Comparison of ENCODE assay signal across 7 cellular contexts in genomic region chr19:1027020-1027952, GRCh38. TPM values are rescaled to one million over a fixed set of nuclear protein-coding genes. Genes with fewer than 3 reads are reported as not detected.
DNase-seq lines count a peak whose midpoint lies in the region; ATAC-seq, FAIRE-seq and TF ChIP-seq lines count a peak whose summit lies in the region.

No MANE protein-coding gene starts in this region.

- peaks cover 13 to 59% (median 53%) of the 10 kb centered on the region in 4 donors for H3K4me1 ChIP-seq in stomach

- WGBS in stomach, 5 donors: 1 to 3% (median 1%) methylated on average over 22 to 36 of the region's 36 CpGs

- DNase-seq in GM18507 (ENCODE audit: extremely low spot score, insufficient read length, low read depth) (no peak), NB4 (ENCODE audit: low read depth) (peak; percentile 67), brain microvascular endothelial cell (no peak), left colon (peak in 1 of 2 donors; percentile 62), stomach (no peak)

- H3K4me3 ChIP-seq in NB4 (ENCODE audit: low read depth, low read length) (peak overlapping the region; percentile 68), brain microvascular endothelial cell (ENCODE audit: low read depth, low read length) (peak overlapping the region; percentile 96), stomach (peak overlapping the region; percentile 83 to 97 (median 92))

- in situ Hi-C loops in brain microvascular endothelial cell (cut with HindIII; ENCODE audit: low pct_ligation_motif_present, low sequenced_read_pairs): no loop called here

- TF ChIP-seq EP300 in stomach (IDR thresholded peaks at IDR 0.05): no peak

- H3K27ac ChIP-seq in brain microvascular endothelial cell (peak overlapping the region; percentile 90), stomach (peak overlapping the region; percentile 96 to 99 (median 98))

- H3K9me3 ChIP-seq in stomach: no peaks in the 10 kb centered on the region

- intact Hi-C loops in left colon (cut with DNase I, micrococcal nuclease): no loop called here
- intact Hi-C loops in stomach (cut with DNase I; ENCODE audit: low total_unique reads): no loop called here

- TF ChIP-seq POLR2A in NB4 (IDR thresholded peaks at IDR 0.05; ENCODE audit: extremely low read depth, insufficient read length) (no peak), stomach (IDR thresholded peaks at IDR 0.05) (no peak)

- FAIRE-seq in GM18507 (lab: Jason Lieb, UNC): peak; percentile 36

- H3K27me3 ChIP-seq in brain microvascular endothelial cell (replicated peaks): no peaks in the 10 kb centered on the region
- no peaks in the 10 kb centered on the region for H3K27me3 ChIP-seq in stomach

- no peak for TF ChIP-seq CTCF in NB4 (IDR thresholded peaks at IDR 0.05; ENCODE audit: low read depth, low read length)
- TF ChIP-seq CTCF in brain microvascular endothelial cell (IDR thresholded peaks at IDR 0.05; ENCODE audit: low read depth, low read length, missing control alignments): no peak
- TF ChIP-seq CTCF in stomach (IDR thresholded peaks at IDR 0.05): no peak

- ATAC-seq in left colon (peak; percentile 30), GM19455 (IDR thresholded peaks at IDR 0.05; ENCODE audit: unreplicated experiment) (no peak), GM21529 (IDR thresholded peaks at IDR 0.05; ENCODE audit: unreplicated experiment) (no peak)

- H3K36me3 ChIP-seq in brain microvascular endothelial cell (replicated peaks) (peaks cover 24% of the 10 kb centered on the region), stomach (peaks cover 7 to 20% (median 10%) of the 10 kb centered on the region in 4 donors)

RNA-seq across cellular contexts. Expression of gene CNN2, which starts 0.9 kb away (rescaled TPM):
- total RNA-seq in left colon: 100 to 1,000 TPM in 1 of 2 donors, 10 to 100 TPM in 1; 76.6 to 106 TPM
- 10 to 100 TPM in 4 of 5 donors, 1 to 10 TPM in 1; 7.0 to 98.5 (median 56.4) TPM for total RNA-seq in stomach
- polyA plus RNA-seq in stomach: 10 to 100 TPM; 85.1 to 93.9 (median 91.8) TPM

RNA-seq across cellular contexts. Expression of gene RNU6-2, which starts 6.0 kb away (rescaled TPM):
- total RNA-seq in left colon: not detected
- total RNA-seq in stomach: not detected
- polyA plus RNA-seq in stomach: not detected

RNA-seq across cellular contexts. Expression of gene TMEM259, which starts 6.4 kb away (rescaled TPM):
- total RNA-seq in left colon: 100 to 1,000 TPM; 185 to 224 TPM
- total RNA-seq in stomach: 100 to 1,000 TPM in 4 of 5 donors, 10 to 100 TPM in 1; 59.7 to 536 (median 338) TPM
- polyA plus RNA-seq in stomach: 100 to 1,000 TPM in 1 of 3 donors, 10 to 100 TPM in 2; 60.5 to 199 (median 89.2) TPM

RNA-seq across cellular contexts. Expression of gene ABCA7, which starts 12.6 kb away (rescaled TPM):
- 10 to 100 TPM; 23.3 to 35.1 TPM for total RNA-seq in left colon
- 100 to 1,000 TPM in 1 of 5 donors, 10 to 100 TPM in 3, 1 to 10 TPM in 1; 5.1 to 144 (median 38.8) TPM for total RNA-seq in stomach
- 10 to 100 TPM; 14.2 to 31.6 (median 22.0) TPM for polyA plus RNA-seq in stomach

RNA-seq across cellular contexts. Expression of gene GRIN3B, which starts 27.1 kb away (rescaled TPM):
- total RNA-seq in left colon (not detected), stomach (not detected)
- polyA plus RNA-seq in stomach: under 1 TPM in 1 of 3 donors, not detected in 2; 0.03 TPM
